In genomic region chr17:21678451-21679081, GRCh38 we compare ENCODE assay signal across 15 cellular contexts. TPM values are rescaled to one million over a fixed set of nuclear protein-coding genes. Genes with fewer than 3 reads are reported as not detected.
DNase-seq lines count a peak whose midpoint lies in the region; ATAC-seq and TF ChIP-seq lines count a peak whose summit lies in the region.
"Had no signal": no experiment of that assay in that cellular context is flagged by ENCODE, and none has a peak within 500 bp of the region (broad histone marks: within the 10 kb centered on the region; RNA-seq: fewer than 3 reads in every experiment).

No MANE protein-coding gene starts in this region.

- ATAC-seq in mucosa of descending colon (no peak), GM18870 (IDR thresholded peaks at IDR 0.05; ENCODE audit: unreplicated experiment) (no peak)

- no peaks in the 10 kb centered on the region for H3K36me3 ChIP-seq in mucosa of descending colon (ENCODE audit: low read depth)
- H3K36me3 ChIP-seq: prostate gland, thyroid gland had no signal

- no peak overlapping the region for H3K4me3 ChIP-seq in mucosa of descending colon
- H3K4me3 ChIP-seq: prostate gland, thyroid gland had no signal

- H3K9me3 ChIP-seq in mucosa of descending colon: peaks cover 11% of the 10 kb centered on the region
- H3K9me3 ChIP-seq: prostate gland, thyroid gland had no signal

- no peak for TF ChIP-seq CTCF in mucosa of descending colon (IDR thresholded peaks at IDR 0.05)

- H3K4me1 ChIP-seq in mucosa of descending colon (ENCODE audit: low read depth): no peaks in the 10 kb centered on the region
- H3K4me1 ChIP-seq: prostate gland, thyroid gland had no signal

- intact Hi-C loops in mucosa of descending colon (cut with DNase I, micrococcal nuclease): no loop called here

- DNase-seq in DMS79 treated with DMSO at 0.1 percent for 48 hours (lab: John Stamatoyannopoulos, UW) (peak; percentile 15), DMS79 (lab: John Stamatoyannopoulos, UW) (no peak), DMS 273 treated with DMSO at 0.1 percent for 48 hours (lab: John Stamatoyannopoulos, UW) (peak; percentile 1), NCI-H748 treated with DMSO at 0.1 percent for 48 hours (lab: John Stamatoyannopoulos, UW) (peak; percentile 58), mucosa of descending colon (peak in 2 of 3 donors; percentile 40 to 63), T-helper 1 cell (no peak)
- DNase-seq in activated CD4-positive, CD25-positive, alpha-beta regulatory T cell treated with anti-CD3 and anti-CD28 coated beads, Interleukin-2, amount 50 U/mL, for 72 hours: no peak
- DNase-seq: dermis blood vessel endothelial cell, NCI-H2171 treated with DMSO at 0.1 percent for 48 hours, SHP77 had no signal

RNA-seq across cellular contexts. Expression of gene KCNJ18, which starts 13.8 kb away (rescaled TPM):
- not detected for total RNA-seq in mucosa of descending colon
- total RNA-seq: astrocyte, dermis blood vessel endothelial cell, M059J, prostate gland, thyroid gland had no signal

Comparison
In these comparisons a context has a peak if more than half of its experiments do, and no peak if none do; other contexts are left out.
1. DNase-seq: peak in DMS79 treated with DMSO at 0.1 percent for 48 hours (single experiment), DMS 273 treated with DMSO at 0.1 percent for 48 hours (single experiment), NCI-H748 treated with DMSO at 0.1 percent for 48 hours (single experiment) and mucosa of descending colon (2 of 3); none in DMS79 (single experiment), activated CD4-positive, CD25-positive, alpha-beta regulatory T cell treated with anti-CD3 and anti-CD28 coated beads, Interleukin-2, amount 50 U/mL, for 72 hours (single experiment) and T-helper 1 cell (0 of 5).